21 cellular contexts compared by ENCODE assay signal in genomic region chr2:9533663-9534062, GRCh38.
"Had no signal": no experiment of that assay in that cellular context is flagged by ENCODE, and none has a peak within 500 bp of the region (broad histone marks: within the 10 kb centered on the region; RNA-seq: fewer than 3 reads in every experiment).

No MANE protein-coding gene starts in this region.

- H3K27ac Mint-ChIP-seq: memory B cell; nephron progenitor cell; stimulated activated memory B cell treated with anti-CD40 and anti-IgM and Interleukin-4, amounts not matched to agents 10 μg/mL and 1 μg/mL and 100 μg/mL, for 72 hours had no signal

- H3K27me3 ChIP-seq: dorsolateral prefrontal cortex, ovary, sigmoid colon, tibial nerve, upper lobe of left lung had no signal

- H3K4me1 Mint-ChIP-seq: nephron progenitor cell had no signal

- H3K27me3 Mint-ChIP-seq: memory B cell; naive B cell; stimulated activated memory B cell treated with anti-CD40 and anti-IgM and Interleukin-4, amounts not matched to agents 10 μg/mL and 1 μg/mL and 100 μg/mL, for 72 hours had no signal

- H3K4me1 ChIP-seq: psoas muscle, sigmoid colon had no signal

- ATAC-seq: left ventricle myocardium superior; psoas muscle; right cardiac atrium; stimulated activated memory B cell treated with anti-CD40 and anti-IgM and Interleukin-4, amounts not matched to agents 10 μg/mL and 1 μg/mL and 100 μg/mL, for 72 hours; stimulated activated naive CD8-positive, alpha-beta T cell treated with anti-CD3 and anti-CD28 coated beads, Interleukin-15, Interleukin-2, amounts not matched to agents 100 U/mL and 50 U/mL, for 24 hours had no signal

- H3K4me3 Mint-ChIP-seq: memory B cell; nephron progenitor cell; stimulated activated memory B cell treated with anti-CD40 and anti-IgM and Interleukin-4, amounts not matched to agents 10 μg/mL and 1 μg/mL and 100 μg/mL, for 72 hours had no signal

- H3K36me3 ChIP-seq: ovary, thoracic aorta had no signal

- H3K9me3 Mint-ChIP-seq: memory B cell; naive B cell; nephron progenitor cell; stimulated activated memory B cell treated with anti-CD40 and anti-IgM and Interleukin-4, amounts not matched to agents 10 μg/mL and 1 μg/mL and 100 μg/mL, for 72 hours had no signal

- H3K4me3 ChIP-seq: dorsolateral prefrontal cortex, lung, ovary, psoas muscle, sigmoid colon, thoracic aorta, tibial nerve, upper lobe of left lung had no signal

- DNase-seq: dorsolateral prefrontal cortex; effector CD4-positive, alpha-beta T cell; hypothalamus; left ventricle myocardium superior; naive B cell; nephron progenitor cell; nucleus accumbens; ovary; posterior cingulate gyrus; psoas muscle; right cardiac atrium; sigmoid colon; stimulated activated CD4-positive, alpha-beta T cell treated with anti-CD3 and anti-CD28 coated beads, Interleukin-4, amount 100 ng/mL, for 4 hours; stimulated activated naive CD8-positive, alpha-beta T cell treated with anti-CD3 and anti-CD28 coated beads, Interleukin-15, Interleukin-2, amounts not matched to agents 100 U/mL and 50 U/mL, for 24 hours; substantia nigra; upper lobe of left lung had no signal

- H3K9me3 ChIP-seq: ovary, psoas muscle, sigmoid colon, thoracic aorta, tibial nerve, upper lobe of left lung had no signal

- H3K27ac ChIP-seq: dorsolateral prefrontal cortex, ovary, psoas muscle, sigmoid colon, thoracic aorta, tibial nerve, upper lobe of left lung had no signal
